Comparison of ENCODE assay signal across 8 cellular contexts in genomic region chr1:26145041-26145959, GRCh38. TPM values are rescaled to one million over a fixed set of nuclear protein-coding genes. Genes with fewer than 3 reads are reported as not detected.
A peak's percentile ranks its signal among the peaks of the same experiment; 100 is the strongest.
DNase-seq lines count a peak whose midpoint lies in the region; ATAC-seq and TF ChIP-seq lines count a peak whose summit lies in the region.

No MANE protein-coding gene starts in this region.

- DNase-seq in GM12864 (ENCODE audit: low read depth) (peak; percentile 55), NCI-H1105 treated with DMSO at 0.1 percent for 48 hours (lab: John Stamatoyannopoulos, UW) (peak; percentile 93), SKM-1 treated with dmso at 0.1 percent for 144 hours (lab: John Stamatoyannopoulos, UW; ENCODE audit: unreplicated experiment) (peak; percentile 45), head of caudate nucleus (peak; percentile 66 to 96 (median 87)), posterior cingulate gyrus (peak; percentile 52 to 96 (median 82)), ureter (ENCODE audit: low spot score) (peak; percentile 82)
- peak; percentile 85 for DNase-seq in activated naive CD4-positive, alpha-beta T cell treated with anti-CD3 and anti-CD28 coated beads, Interleukin-2, amount 10 ng/mL, durations not matched to agents 7 days and 5 days

- H3K27me3 Mint-ChIP-seq in activated naive CD4-positive, alpha-beta T cell treated with anti-CD3 and anti-CD28 coated beads, Interleukin-2, amount 10 ng/mL, durations not matched to agents 7 days and 5 days: peaks cover 40% of the 10 kb centered on the region

- H3K9me3 Mint-ChIP-seq in activated naive CD4-positive, alpha-beta T cell treated with anti-CD3 and anti-CD28 coated beads, Interleukin-2, amount 10 ng/mL, durations not matched to agents 7 days and 5 days: no peaks in the 10 kb centered on the region

- no peak overlapping the region for H3K27ac Mint-ChIP-seq in activated naive CD4-positive, alpha-beta T cell treated with anti-CD3 and anti-CD28 coated beads, Interleukin-2, amount 10 ng/mL, durations not matched to agents 7 days and 5 days

- no peak overlapping the region for H3K4me3 ChIP-seq in GM12864 (ENCODE audit: low read depth, low read length)

- CTCF ChIA-PET in activated naive CD4-positive, alpha-beta T cell treated with anti-CD3 and anti-CD28 coated beads, Interleukin-2, amount 10 ng/mL, durations not matched to agents 7 days and 5 days (lab: Charles Lee): interaction anchor here (0.6 to 7.7 kb wide), 32 partner anchors 11 to 272 kb away, joined by 3 to 212 read pairs (median 6); partner anchors contain the start of genes CEP85, PAFAH2, PDIK1L and ZNF593OS

- TF ChIP-seq CTCF in GM12864 (IDR thresholded peaks at IDR 0.05; ENCODE audit: low read depth, low read length, missing control alignments): peak; percentile 73

- intact Hi-C loops in head of caudate nucleus (cut with DNase I) (loop anchor here (2.0 to 5.0 kb wide), 2 partner anchors 40 to 108 kb away; no protein-coding TSS in a partner anchor), posterior cingulate gyrus (cut with DNase I) (loop anchor here (1.0 kb wide), 2 partner anchors 40 to 109 kb away; no protein-coding TSS in a partner anchor)

- no peak overlapping the region for H3K4me3 Mint-ChIP-seq in activated naive CD4-positive, alpha-beta T cell treated with anti-CD3 and anti-CD28 coated beads, Interleukin-2, amount 10 ng/mL, durations not matched to agents 7 days and 5 days

- H3K4me1 Mint-ChIP-seq in activated naive CD4-positive, alpha-beta T cell treated with anti-CD3 and anti-CD28 coated beads, Interleukin-2, amount 10 ng/mL, durations not matched to agents 7 days and 5 days: peaks cover 7% of the 10 kb centered on the region

- ATAC-seq in HG02840 (IDR thresholded peaks at IDR 0.05; ENCODE audit: low FRiP score, unreplicated experiment): no peak

- no peaks in the 10 kb centered on the region for H3K36me3 Mint-ChIP-seq in activated naive CD4-positive, alpha-beta T cell treated with anti-CD3 and anti-CD28 coated beads, Interleukin-2, amount 10 ng/mL, durations not matched to agents 7 days and 5 days

RNA-seq across cellular contexts. Expression of gene FAM110D, which starts 13.6 kb away (rescaled TPM):
- total RNA-seq in ureter: 7.9 TPM

RNA-seq across cellular contexts. Expression of gene C1orf232, which starts 23.5 kb away (rescaled TPM):
- total RNA-seq in ureter: not detected

RNA-seq across cellular contexts. Expression of gene ZNF593, which starts 24.4 kb away (rescaled TPM):
- 43.2 TPM for total RNA-seq in ureter

RNA-seq across cellular contexts. Expression of gene ZNF593OS, which starts 26.3 kb away (rescaled TPM):
- total RNA-seq in ureter: not detected

RNA-seq across cellular contexts. Expression of gene CNKSR1, which starts 32.0 kb away (rescaled TPM):
- total RNA-seq in ureter: 40.6 TPM
